In the genomic region with DNA sequence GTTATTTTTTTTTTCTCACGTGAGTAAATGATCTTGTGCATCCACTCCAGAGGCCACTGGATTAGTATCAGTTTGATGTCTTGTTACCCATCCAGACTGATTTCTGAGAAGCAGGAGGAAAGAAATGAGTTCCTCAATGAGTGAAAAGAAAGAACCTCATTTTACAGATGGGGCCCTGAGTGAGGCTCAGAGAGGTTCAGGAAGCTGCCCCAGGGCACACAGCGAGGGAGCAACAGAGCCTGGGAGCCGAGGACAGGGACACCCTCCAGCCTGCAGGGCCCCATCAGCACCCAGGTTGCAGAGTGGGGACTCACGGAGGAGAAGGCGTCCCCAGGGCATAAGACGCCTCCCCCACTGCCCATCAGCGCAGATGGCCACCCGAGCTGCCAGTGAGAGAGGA, we compare ENCODE assay signal across 2 cellular contexts.
TF ChIP-seq lines count a peak whose summit lies in the region.

No MANE protein-coding gene starts in this region.

TF ChIP-seq in SK-N-SH, 30 proteins besides CTCF, POLR2A, EP300 and RAD21 (continued from another document):
- TF ChIP-seq, protein P1, sequence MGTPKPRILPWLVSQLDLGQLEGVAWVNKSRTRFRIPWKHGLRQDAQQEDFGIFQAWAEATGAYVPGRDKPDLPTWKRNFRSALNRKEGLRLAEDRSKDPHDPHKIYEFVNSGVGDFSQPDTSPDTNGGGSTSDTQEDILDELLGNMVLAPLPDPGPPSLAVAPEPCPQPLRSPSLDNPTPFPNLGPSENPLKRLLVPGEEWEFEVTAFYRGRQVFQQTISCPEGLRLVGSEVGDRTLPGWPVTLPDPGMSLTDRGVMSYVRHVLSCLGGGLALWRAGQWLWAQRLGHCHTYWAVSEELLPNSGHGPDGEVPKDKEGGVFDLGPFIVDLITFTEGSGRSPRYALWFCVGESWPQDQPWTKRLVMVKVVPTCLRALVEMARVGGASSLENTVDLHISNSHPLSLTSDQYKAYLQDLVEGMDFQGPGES (IDR thresholded peaks at IDR 0.05; ENCODE audit: low read depth, low read length), result no peak
- no peak for TF ChIP-seq NRF1 (IDR thresholded peaks at IDR 0.05; ENCODE audit: low read depth, low read length)
- no peak for TF ChIP-seq MEF2A (IDR thresholded peaks at IDR 0.05; ENCODE audit: borderline replicate concordance, low read depth)
- TF ChIP-seq RCOR1 (IDR thresholded peaks at IDR 0.05; ENCODE audit: low read length), result no peak

TF ChIP-seq in K562, 482 proteins besides CTCF, POLR2A, EP300 and RAD21 (continued from another document and continues in another):
- TF ChIP-seq, protein P2, sequence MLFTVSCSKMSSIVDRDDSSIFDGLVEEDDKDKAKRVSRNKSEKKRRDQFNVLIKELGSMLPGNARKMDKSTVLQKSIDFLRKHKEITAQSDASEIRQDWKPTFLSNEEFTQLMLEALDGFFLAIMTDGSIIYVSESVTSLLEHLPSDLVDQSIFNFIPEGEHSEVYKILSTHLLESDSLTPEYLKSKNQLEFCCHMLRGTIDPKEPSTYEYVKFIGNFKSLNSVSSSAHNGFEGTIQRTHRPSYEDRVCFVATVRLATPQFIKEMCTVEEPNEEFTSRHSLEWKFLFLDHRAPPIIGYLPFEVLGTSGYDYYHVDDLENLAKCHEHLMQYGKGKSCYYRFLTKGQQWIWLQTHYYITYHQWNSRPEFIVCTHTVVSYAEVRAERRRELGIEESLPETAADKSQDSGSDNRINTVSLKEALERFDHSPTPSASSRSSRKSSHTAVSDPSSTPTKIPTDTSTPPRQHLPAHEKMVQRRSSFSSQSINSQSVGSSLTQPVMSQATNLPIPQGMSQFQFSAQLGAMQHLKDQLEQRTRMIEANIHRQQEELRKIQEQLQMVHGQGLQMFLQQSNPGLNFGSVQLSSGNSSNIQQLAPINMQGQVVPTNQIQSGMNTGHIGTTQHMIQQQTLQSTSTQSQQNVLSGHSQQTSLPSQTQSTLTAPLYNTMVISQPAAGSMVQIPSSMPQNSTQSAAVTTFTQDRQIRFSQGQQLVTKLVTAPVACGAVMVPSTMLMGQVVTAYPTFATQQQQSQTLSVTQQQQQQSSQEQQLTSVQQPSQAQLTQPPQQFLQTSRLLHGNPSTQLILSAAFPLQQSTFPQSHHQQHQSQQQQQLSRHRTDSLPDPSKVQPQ (CRISPR knock-in tag; IDR thresholded peaks at IDR 0.05; ENCODE audit: borderline replicate concordance), result no peak
- TF ChIP-seq GABPB2 (CRISPR knock-in tag; conservative IDR thresholded peaks at IDR 0.05) (no peak), ZBED1 (IDR thresholded peaks at IDR 0.05) (no peak), RFX5 (IDR thresholded peaks at IDR 0.05; ENCODE audit: low read depth, low read length) (no peak), POLR2G (IDR thresholded peaks at IDR 0.05; ENCODE audit: low read depth, low read length) (no peak), RFX7 (CRISPR knock-in tag; IDR thresholded peaks at IDR 0.05) (no peak), ZNF347 (CRISPR knock-in tag; IDR thresholded peaks at IDR 0.05; ENCODE audit: low read depth) (no peak), CCAR2 (IDR thresholded peaks at IDR 0.05; ENCODE audit: low read depth, low read length) (no peak), CSDE1 (IDR thresholded peaks at IDR 0.05) (no peak), ZBTB33 (CRISPR knock-in tag; IDR thresholded peaks at IDR 0.05) (no peak), DNMT1 (IDR thresholded peaks at IDR 0.05) (no peak), POLR3A (IDR thresholded peaks at IDR 0.05; ENCODE audit: borderline replicate concordance, extremely low read depth, insufficient read depth, insufficient read length) (no peak), BCL6 (CRISPR knock-in tag; IDR thresholded peaks at IDR 0.05) (no peak), KHSRP (IDR thresholded peaks at IDR 0.05) (no peak), MIER1 (IDR thresholded peaks at IDR 0.05; ENCODE audit: low read depth) (no peak), CXXC5 (CRISPR knock-in tag; IDR thresholded peaks at IDR 0.05) (no peak), RFX1 (IDR thresholded peaks at IDR 0.05) (no peak), SFPQ (IDR thresholded peaks at IDR 0.05; ENCODE audit: low read depth, low read length) (no peak), HDGF (IDR thresholded peaks at IDR 0.05) (no peak), LARP7 (IDR thresholded peaks at IDR 0.05) (no peak), BCLAF1 (IDR thresholded peaks at IDR 0.05; ENCODE audit: borderline replicate concordance in 1 of 2, control insufficient read depth in 1 of 2, low read depth in 2 of 2, low read length in 1 of 2) (no peak), ESRRB (CRISPR knock-in tag; IDR thresholded peaks at IDR 0.05; ENCODE audit: borderline replicate concordance) (no peak), TAF7 (tag; IDR thresholded peaks at IDR 0.05) (no peak), NR2F6 (CRISPR knock-in tag; IDR thresholded peaks at IDR 0.05) (no peak), PYGO2 (tag; IDR thresholded peaks at IDR 0.05) (no peak), SIN3A (IDR thresholded peaks at IDR 0.05; ENCODE audit: borderline replicate concordance in 2 of 2, control insufficient read depth in 1 of 2, low read depth in 2 of 2, low read length in 2 of 2) (no peak), EZH2 (IDR thresholded peaks at IDR 0.05; ENCODE audit: borderline replicate concordance, low read depth, low read length) (no peak), RAD51 (IDR thresholded peaks at IDR 0.05; ENCODE audit: borderline replicate concordance, low read depth) (no peak), TSC22D4 (tag; IDR thresholded peaks at IDR 0.05) (no peak), IRF2 (CRISPR knock-in tag; IDR thresholded peaks at IDR 0.05) (no peak), SREBF2 (CRISPR knock-in tag; IDR thresholded peaks at IDR 0.05) (no peak), HDAC2 (IDR thresholded peaks at IDR 0.05) (peak; percentile 60; the same call in 1 of the 2 replicates), ZBTB17 (CRISPR knock-in tag; IDR thresholded peaks at IDR 0.05) (no peak), RCOR1 (IDR thresholded peaks at IDR 0.05; ENCODE audit: borderline replicate concordance in 1 of 2, low read depth in 2 of 2, low read length in 2 of 2) (peak in 1 of 2 experiments; percentile 34; a peak in 1 of 4 replicates), ZNF274 (IDR thresholded peaks at IDR 0.05; ENCODE audit: borderline replicate concordance, low read depth, low read length) (no peak), FOXK2 (conservative IDR thresholded peaks at IDR 0.05 in 1 of 2, IDR thresholded peaks at IDR 0.05 in 1 of 2; ENCODE audit: low read depth in 2 of 2) (no peak), FOXP1 (CRISPR knock-in tag; IDR thresholded peaks at IDR 0.05) (peak; percentile 33; the same call in 1 of the 2 replicates)
- TF ChIP-seq, protein P3, sequence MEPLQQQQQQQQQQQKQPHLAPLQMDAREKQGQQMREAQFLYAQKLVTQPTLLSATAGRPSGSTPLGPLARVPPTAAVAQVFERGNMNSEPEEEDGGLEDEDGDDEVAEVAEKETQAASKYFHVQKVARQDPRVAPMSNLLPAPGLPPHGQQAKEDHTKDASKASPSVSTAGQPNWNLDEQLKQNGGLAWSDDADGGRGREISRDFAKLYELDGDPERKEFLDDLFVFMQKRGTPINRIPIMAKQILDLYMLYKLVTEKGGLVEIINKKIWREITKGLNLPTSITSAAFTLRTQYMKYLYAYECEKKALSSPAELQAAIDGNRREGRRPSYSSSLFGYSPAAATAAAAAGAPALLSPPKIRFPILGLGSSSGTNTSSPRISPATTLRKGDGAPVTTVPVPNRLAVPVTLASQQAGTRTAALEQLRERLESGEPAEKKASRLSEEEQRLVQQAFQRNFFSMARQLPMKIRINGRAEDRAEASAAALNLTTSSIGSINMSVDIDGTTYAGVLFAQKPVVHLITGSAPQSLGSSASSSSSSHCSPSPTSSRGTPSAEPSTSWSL (CRISPR knock-in tag; IDR thresholded peaks at IDR 0.05; ENCODE audit: borderline replicate concordance), result no peak
- TF ChIP-seq, protein P4, sequence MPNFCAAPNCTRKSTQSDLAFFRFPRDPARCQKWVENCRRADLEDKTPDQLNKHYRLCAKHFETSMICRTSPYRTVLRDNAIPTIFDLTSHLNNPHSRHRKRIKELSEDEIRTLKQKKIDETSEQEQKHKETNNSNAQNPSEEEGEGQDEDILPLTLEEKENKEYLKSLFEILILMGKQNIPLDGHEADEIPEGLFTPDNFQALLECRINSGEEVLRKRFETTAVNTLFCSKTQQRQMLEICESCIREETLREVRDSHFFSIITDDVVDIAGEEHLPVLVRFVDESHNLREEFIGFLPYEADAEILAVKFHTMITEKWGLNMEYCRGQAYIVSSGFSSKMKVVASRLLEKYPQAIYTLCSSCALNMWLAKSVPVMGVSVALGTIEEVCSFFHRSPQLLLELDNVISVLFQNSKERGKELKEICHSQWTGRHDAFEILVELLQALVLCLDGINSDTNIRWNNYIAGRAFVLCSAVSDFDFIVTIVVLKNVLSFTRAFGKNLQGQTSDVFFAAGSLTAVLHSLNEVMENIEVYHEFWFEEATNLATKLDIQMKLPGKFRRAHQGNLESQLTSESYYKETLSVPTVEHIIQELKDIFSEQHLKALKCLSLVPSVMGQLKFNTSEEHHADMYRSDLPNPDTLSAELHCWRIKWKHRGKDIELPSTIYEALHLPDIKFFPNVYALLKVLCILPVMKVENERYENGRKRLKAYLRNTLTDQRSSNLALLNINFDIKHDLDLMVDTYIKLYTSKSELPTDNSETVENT (CRISPR knock-in tag; IDR thresholded peaks at IDR 0.05), result no peak
- TF ChIP-seq, protein P5, sequence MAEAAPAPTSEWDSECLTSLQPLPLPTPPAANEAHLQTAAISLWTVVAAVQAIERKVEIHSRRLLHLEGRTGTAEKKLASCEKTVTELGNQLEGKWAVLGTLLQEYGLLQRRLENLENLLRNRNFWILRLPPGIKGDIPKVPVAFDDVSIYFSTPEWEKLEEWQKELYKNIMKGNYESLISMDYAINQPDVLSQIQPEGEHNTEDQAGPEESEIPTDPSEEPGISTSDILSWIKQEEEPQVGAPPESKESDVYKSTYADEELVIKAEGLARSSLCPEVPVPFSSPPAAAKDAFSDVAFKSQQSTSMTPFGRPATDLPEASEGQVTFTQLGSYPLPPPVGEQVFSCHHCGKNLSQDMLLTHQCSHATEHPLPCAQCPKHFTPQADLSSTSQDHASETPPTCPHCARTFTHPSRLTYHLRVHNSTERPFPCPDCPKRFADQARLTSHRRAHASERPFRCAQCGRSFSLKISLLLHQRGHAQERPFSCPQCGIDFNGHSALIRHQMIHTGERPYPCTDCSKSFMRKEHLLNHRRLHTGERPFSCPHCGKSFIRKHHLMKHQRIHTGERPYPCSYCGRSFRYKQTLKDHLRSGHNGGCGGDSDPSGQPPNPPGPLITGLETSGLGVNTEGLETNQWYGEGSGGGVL (CRISPR knock-in tag; IDR thresholded peaks at IDR 0.05), result no peak
- TF ChIP-seq, protein P6, sequence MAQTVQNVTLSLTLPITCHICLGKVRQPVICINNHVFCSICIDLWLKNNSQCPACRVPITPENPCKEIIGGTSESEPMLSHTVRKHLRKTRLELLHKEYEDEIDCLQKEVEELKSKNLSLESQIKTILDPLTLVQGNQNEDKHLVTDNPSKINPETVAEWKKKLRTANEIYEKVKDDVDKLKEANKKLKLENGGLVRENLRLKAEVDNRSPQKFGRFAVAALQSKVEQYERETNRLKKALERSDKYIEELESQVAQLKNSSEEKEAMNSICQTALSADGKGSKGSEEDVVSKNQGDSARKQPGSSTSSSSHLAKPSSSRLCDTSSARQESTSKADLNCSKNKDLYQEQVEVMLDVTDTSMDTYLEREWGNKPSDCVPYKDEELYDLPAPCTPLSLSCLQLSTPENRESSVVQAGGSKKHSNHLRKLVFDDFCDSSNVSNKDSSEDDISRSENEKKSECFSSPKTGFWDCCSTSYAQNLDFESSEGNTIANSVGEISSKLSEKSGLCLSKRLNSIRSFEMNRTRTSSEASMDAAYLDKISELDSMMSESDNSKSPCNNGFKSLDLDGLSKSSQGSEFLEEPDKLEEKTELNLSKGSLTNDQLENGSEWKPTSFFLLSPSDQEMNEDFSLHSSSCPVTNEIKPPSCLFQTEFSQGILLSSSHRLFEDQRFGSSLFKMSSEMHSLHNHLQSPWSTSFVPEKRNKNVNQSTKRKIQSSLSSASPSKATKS (CRISPR knock-in tag; IDR thresholded peaks at IDR 0.05), result no peak
